8 cellular contexts compared by ENCODE assay signal in genomic region chr1:17239420-17239819, GRCh38. TPM values are rescaled to one million over a fixed set of nuclear protein-coding genes. Genes with fewer than 3 reads are reported as not detected.
DNase-seq lines count a peak whose midpoint lies in the region; ATAC-seq lines count a peak whose summit lies in the region.
"Had no signal": no experiment of that assay in that cellular context is flagged by ENCODE, and none has a peak within 500 bp of the region (broad histone marks: within the 10 kb centered on the region; RNA-seq: fewer than 3 reads in every experiment).

No MANE protein-coding gene starts in this region.

- H3K9me3 ChIP-seq in mesenchymal stem cell (ENCODE audit: control insufficient read depth, low read length), result no peaks in the 10 kb centered on the region

- H2AFZ ChIP-seq in mesenchymal stem cell (ENCODE audit: low read depth, low read length), result no peak overlapping the region

- H3K14ac ChIP-seq in mesenchymal stem cell (ENCODE audit: low read length in 2 of 2), result no peak overlapping the region

- H3K9ac ChIP-seq in mesenchymal stem cell (ENCODE audit: low read length), result no peak overlapping the region

- H2AK5ac ChIP-seq in mesenchymal stem cell (ENCODE audit: low read length, severe bottlenecking), result peak overlapping the region; percentile 70

- H2BK12ac ChIP-seq in mesenchymal stem cell (ENCODE audit: low read length in 2 of 2), result no peak overlapping the region

- no peak overlapping the region for H3K4me3 ChIP-seq in mesenchymal stem cell (ENCODE audit: insufficient read depth in 1 of 2, low read depth in 1 of 2, low read length in 2 of 2)

- no peak overlapping the region for H3K4me2 ChIP-seq in mesenchymal stem cell (ENCODE audit: low read length, poor library complexity, severe bottlenecking)

- DNase-seq in DMS79 treated with DMSO at 0.1 percent for 48 hours (lab: John Stamatoyannopoulos, UW) (peak; percentile 75), NOMO-1 (lab: John Stamatoyannopoulos, UW; ENCODE audit: unreplicated experiment in 2 of 2) (peak; percentile 71 to 86), cerebellum (ENCODE audit: low spot score) (peak; percentile 74), mesenchymal stem cell (peak; percentile 94)

- no peaks in the 10 kb centered on the region for H3K4me1 Mint-ChIP-seq in activated T-helper 17 cell treated with anti-CD3 and anti-CD28 coated beads, Interleukin-2, amount 50 U/mL, for 72 hours

- peaks cover 0 to 81% of the 10 kb centered on the region in 2 experiments for H3K27me3 ChIP-seq in mesenchymal stem cell (ENCODE audit: control insufficient read depth in 1 of 2, insufficient read depth in 1 of 2, low read length in 2 of 2)

- no peaks in the 10 kb centered on the region for H3K36me3 Mint-ChIP-seq in activated T-helper 17 cell treated with anti-CD3 and anti-CD28 coated beads, Interleukin-2, amount 50 U/mL, for 72 hours (ENCODE audit: low read depth)

- H3K4ac ChIP-seq in mesenchymal stem cell (ENCODE audit: low read depth in 1 of 2, low read length in 2 of 2), result no peak overlapping the region

- H3K4me3 Mint-ChIP-seq in activated T-helper 17 cell treated with anti-CD3 and anti-CD28 coated beads, Interleukin-2, amount 50 U/mL, for 72 hours, result no peak overlapping the region
- H3K4me3 Mint-ChIP-seq: T-helper 1 cell treated with Interleukin-12 subunit alpha and Interleukin-12 subunit beta and Interleukin-4 antibody, amounts not matched to agents 30 μg/mL and 1 μg/mL, for 36 hours had no signal

- no peaks in the 10 kb centered on the region for H3K27me3 Mint-ChIP-seq in activated T-helper 17 cell treated with anti-CD3 and anti-CD28 coated beads, Interleukin-2, amount 50 U/mL, for 72 hours

- no peak overlapping the region for H3K23ac ChIP-seq in mesenchymal stem cell (ENCODE audit: low read length in 2 of 2)

- no peak overlapping the region for H3K18ac ChIP-seq in mesenchymal stem cell (ENCODE audit: low read depth in 1 of 2, low read length in 2 of 2)

- peaks cover 0 to 13% of the 10 kb centered on the region in 2 experiments for H3K36me3 ChIP-seq in mesenchymal stem cell (ENCODE audit: control insufficient read depth in 1 of 2, insufficient read depth in 2 of 2, low read depth in 1 of 2, low read length in 2 of 2)

- no peak overlapping the region for H4K8ac ChIP-seq in mesenchymal stem cell (ENCODE audit: low read length)

- H3K4me1 ChIP-seq in mesenchymal stem cell (ENCODE audit: control insufficient read depth, insufficient read depth, low read depth, low read length), result peaks cover 19% of the 10 kb centered on the region

- H2BK15ac ChIP-seq in mesenchymal stem cell (ENCODE audit: low read depth, poor library complexity, severe bottlenecking), result no peak overlapping the region

- no peak overlapping the region for H3K27ac ChIP-seq in mesenchymal stem cell (ENCODE audit: low read length, poor library complexity, severe bottlenecking)

- no peak overlapping the region for H3K27ac Mint-ChIP-seq in activated T-helper 17 cell treated with anti-CD3 and anti-CD28 coated beads, Interleukin-2, amount 50 U/mL, for 72 hours
- H3K27ac Mint-ChIP-seq: T-helper 1 cell treated with Interleukin-12 subunit alpha and Interleukin-12 subunit beta and Interleukin-4 antibody, amounts not matched to agents 30 μg/mL and 1 μg/mL, for 36 hours had no signal

- H2BK120ac ChIP-seq in mesenchymal stem cell (ENCODE audit: low read depth, low read length), result no peak overlapping the region

- no peak overlapping the region for H2BK5ac ChIP-seq in mesenchymal stem cell (ENCODE audit: low read depth, low read length, poor library complexity, severe bottlenecking)

- H3K79me1 ChIP-seq in mesenchymal stem cell (replicated peaks; ENCODE audit: low read length, poor library complexity, severe bottlenecking), result no peaks in the 10 kb centered on the region

- ATAC-seq in HG03175 (IDR thresholded peaks at IDR 0.05; ENCODE audit: unreplicated experiment) (peak; percentile 47), GM21528 (IDR thresholded peaks at IDR 0.05; ENCODE audit: low FRiP score, unreplicated experiment) (no peak)
- no peak for ATAC-seq in activated T-helper 17 cell treated with anti-CD3 and anti-CD28 coated beads, Interleukin-2, amount 50 U/mL, for 72 hours (replicated peaks)

- no peak overlapping the region for H4K91ac ChIP-seq in mesenchymal stem cell (ENCODE audit: low read length)

- H3K9me3 Mint-ChIP-seq in activated T-helper 17 cell treated with anti-CD3 and anti-CD28 coated beads, Interleukin-2, amount 50 U/mL, for 72 hours, result no peaks in the 10 kb centered on the region
- H3K9me3 Mint-ChIP-seq: T-helper 1 cell treated with Interleukin-12 subunit alpha and Interleukin-12 subunit beta and Interleukin-4 antibody, amounts not matched to agents 30 μg/mL and 1 μg/mL, for 36 hours had no signal

- 44% methylated on average over 1 of the region's 1 CpG for WGBS in mesenchymal stem cell

RNA-seq across cellular contexts. Expression of gene PADI3, which starts 9.5 kb away (rescaled TPM):
- total RNA-seq in cerebellum, result not detected
- not detected for polyA plus RNA-seq in mesenchymal stem cell (2013, experiment 1 of 2)
- 0.01 TPM for polyA plus RNA-seq in mesenchymal stem cell (2013, experiment 2 of 2)
- not detected for total RNA-seq in activated T-helper 17 cell treated with anti-CD3 and anti-CD28 coated beads, Interleukin-2, amount 50 U/mL, for 72 hours

RNA-seq across cellular contexts. Expression of gene PADI1, which starts 34.5 kb away (rescaled TPM):
- 0.18 TPM for total RNA-seq in cerebellum
- polyA plus RNA-seq in mesenchymal stem cell (2013, experiment 1 of 2), result 0.03 TPM
- 0.10 TPM for polyA plus RNA-seq in mesenchymal stem cell (2013, experiment 2 of 2)
- not detected for total RNA-seq in activated T-helper 17 cell treated with anti-CD3 and anti-CD28 coated beads, Interleukin-2, amount 50 U/mL, for 72 hours
